In genomic region chr1:234373064-234373937, GRCh38 we compare ENCODE assay signal across 8 cellular contexts. TPM values are rescaled to one million over a fixed set of nuclear protein-coding genes. Genes with fewer than 3 reads are reported as not detected.
A peak's percentile ranks its signal among the peaks of the same experiment; 100 is the strongest.
DNase-seq lines count a peak whose midpoint lies in the region; ATAC-seq, FAIRE-seq and TF ChIP-seq lines count a peak whose summit lies in the region.

COA6 (plus strand) TSS chr1:234373456; CDS start chr1:234373467, 11 bp downstream.

- no peak within 1 kb of the TSS for H2BK15ac ChIP-seq in H1 (ENCODE audit: low read length)

- H3K4me1 Mint-ChIP-seq in memory B cell = peaks cover 26% of the 10 kb centered on the region

- H2BK5ac ChIP-seq in H1 (ENCODE audit: low read depth, low read length) = peak within 1 kb of the TSS; percentile 97

- no peaks in the 10 kb centered on the region; a peak in 1 of 7 replicates for H3K27me3 ChIP-seq in H1 (replicated peaks in 1 of 4; ENCODE audit: control insufficient read depth in 3 of 4, extremely low read depth in 1 of 4, insufficient read depth in 3 of 4, low read length in 3 of 4)

- no peak within 1 kb of the TSS for H2BK20ac ChIP-seq in H1 (ENCODE audit: low read length)

- no peaks in the 10 kb centered on the region for H3K27me3 Mint-ChIP-seq in memory B cell

- CTCF ChIA-PET in H1 (lab: Charles Lee; ENCODE audit: partially characterized antibody) = interaction anchor here (0.9 to 3.4 kb wide), 10 partner anchors 9 to 259 kb away, joined by 3 to 15 read pairs (median 4); no protein-coding TSS in a partner anchor

- H3K56ac ChIP-seq in H1 (replicated peaks; ENCODE audit: insufficient read length, low read depth, low read length) = peak within 1 kb of the TSS; percentile 89

- no peak within 1 kb of the TSS; the same call in 1 of the 2 replicates for H2BK12ac ChIP-seq in H1 (ENCODE audit: low read depth, low read length)

- H3K4me3 Mint-ChIP-seq in memory B cell = peak within 1 kb of the TSS; percentile 98

- ATAC-seq in GM21360 (IDR thresholded peaks at IDR 0.05; ENCODE audit: unreplicated experiment) (peak; percentile 89), memory B cell (ENCODE audit: low read depth) (peak; percentile 82)

- H2BK120ac ChIP-seq in H1 (replicated peaks; ENCODE audit: low read depth, low read length) = peak within 1 kb of the TSS; percentile 38

- DNase-seq in CMK (ENCODE audit: low read depth) = peak; percentile 95
- DNase-seq in HT1080 (ENCODE audit: low read depth) = peak; percentile 96
- peak; percentile 93 for DNase-seq in NOMO-1 treated with DMSO at 0.1 percent for 48 hours (lab: John Stamatoyannopoulos, UW; ENCODE audit: unreplicated experiment)
- peak; percentile 82 to 83 for DNase-seq in activated CD8-positive, alpha-beta memory T cell treated with anti-CD3 and anti-CD28 coated beads for 4 hours (ENCODE audit: low read depth in 2 of 2)
- peak; percentile 75 to 85 for DNase-seq in H1 (ENCODE audit: low read depth in 1 of 2, low spot score in 2 of 2)
- peak; percentile 87 to 92 for DNase-seq in memory B cell (ENCODE audit: low spot score in 2 of 2)
- DNase-seq in stimulated activated CD8-positive, alpha-beta memory T cell treated with anti-CD3 and anti-CD28 coated beads, Interleukin-12 subunit alpha, Interleukin-12 subunit beta, amount 100 ng/mL, for 24 hours (ENCODE audit: extremely low read depth) = peak; percentile 81

- peak within 1 kb of the TSS; percentile 77 to 96 (median 94) for H3K4me3 ChIP-seq in H1 (ENCODE audit: extremely low read depth in 1 of 4, insufficient read depth in 2 of 4, low read depth in 3 of 4, low read length in 4 of 4)

- TF ChIP-seq CTCF in H1 (IDR thresholded peaks at IDR 0.05; ENCODE audit: control extremely low read depth in 1 of 3, insufficient read depth in 1 of 3, low read depth in 1 of 3, low read length in 3 of 3) = no peak

- H3K4me1 ChIP-seq in H1 (replicated peaks in 1 of 4; ENCODE audit: control insufficient read depth in 3 of 4, insufficient read depth in 4 of 4, low read length in 3 of 4) = peaks cover 0 to 4% (median 1%) of the 10 kb centered on the region in 4 experiments; a peak in 3 of 7 replicates

- 2% methylated on average over 59 of the region's 62 CpGs; no CpG with 5 or more reads in 1 of the 2 experiments for WGBS in H1 (ENCODE audit: extremely low coverage in 1 of 2, insufficient coverage in 1 of 2, insufficient read length in 1 of 2, insufficient replicate concordance in 2 of 2, low coverage in 1 of 2, low lambda C conversion rate in 2 of 2, missing lambda C conversion rate in 1 of 2), 2 experiments

- peaks cover 6 to 25% (median 16%) of the 10 kb centered on the region in 4 experiments; a peak in 7 of 8 replicates for H3K36me3 ChIP-seq in H1 (ENCODE audit: control insufficient read depth in 2 of 4, insufficient read depth in 4 of 4, low read length in 3 of 4)

- peak within 1 kb of the TSS; percentile 93 for H4K8ac ChIP-seq in H1 (ENCODE audit: extremely low read depth, insufficient read depth, low read length)

- FAIRE-seq in H1 (lab: Jason Lieb, UNC) = no peak

- peak within 1 kb of the TSS; percentile 99 for H3K27ac Mint-ChIP-seq in memory B cell

- H3K18ac ChIP-seq in H1 (ENCODE audit: extremely low read depth, low read length) = peak within 1 kb of the TSS; percentile 93

- no peak for TF ChIP-seq RAD21 in H1 (IDR thresholded peaks at IDR 0.05 in 1 of 2, conservative IDR thresholded peaks at IDR 0.05 in 1 of 2; ENCODE audit: low read depth in 2 of 2, low read length in 2 of 2)

- peaks cover 0 to 12% of the 10 kb centered on the region in 2 experiments; a peak in 2 of 4 replicates for H3K79me2 ChIP-seq in H1 (ENCODE audit: control insufficient read depth in 1 of 2, insufficient read depth in 2 of 2, low read length in 2 of 2)

- H2AFZ ChIP-seq in H1 (ENCODE audit: low read length) = peak within 1 kb of the TSS; percentile 99

- H3K4me2 ChIP-seq in H1 (ENCODE audit: insufficient read depth in 1 of 2, low read depth in 2 of 2, low read length in 2 of 2) = peak within 1 kb of the TSS; percentile 66 to 70

- no peaks in the 10 kb centered on the region for H3K23me2 ChIP-seq in H1 (ENCODE audit: low read depth, low read length)

- H3K27ac ChIP-seq in H1 (ENCODE audit: low read depth, low read length) = peak within 1 kb of the TSS; percentile 85

- H3K4ac ChIP-seq in H1 (replicated peaks; ENCODE audit: insufficient read length, low read depth, low read length) = peak within 1 kb of the TSS; percentile 71

- peak in 1 of 2 experiments; percentile 90; a peak in 2 of 3 replicates for TF ChIP-seq POLR2A in H1 (IDR thresholded peaks at IDR 0.05; ENCODE audit: control extremely low read depth in 1 of 2, low read depth in 2 of 2, low read length in 2 of 2)

- no peak within 1 kb of the TSS for H2AK5ac ChIP-seq in H1 (ENCODE audit: low read depth, low read length)

- H3K9me3 Mint-ChIP-seq in memory B cell = no peaks in the 10 kb centered on the region

- H3K23ac ChIP-seq in H1 (ENCODE audit: insufficient read length) = no peak within 1 kb of the TSS

- no peaks in the 10 kb centered on the region for H4K20me1 ChIP-seq in H1 (replicated peaks in 1 of 2; ENCODE audit: control insufficient read depth in 1 of 2, insufficient read depth in 2 of 2, low read length in 2 of 2)

- H4K5ac ChIP-seq in H1 (ENCODE audit: insufficient read length, low read depth, low read length) = peak within 1 kb of the TSS; percentile 95

- H3K14ac ChIP-seq in H1 (ENCODE audit: insufficient read length) = no peak within 1 kb of the TSS

- no peak for TF ChIP-seq EP300 in H1 (IDR thresholded peaks at IDR 0.05; ENCODE audit: borderline replicate concordance in 1 of 2, low read depth in 2 of 2, low read length in 2 of 2)

- no peaks in the 10 kb centered on the region for H3K79me1 ChIP-seq in H1 (ENCODE audit: low read depth, low read length)

- POLR2A ChIA-PET in H1 (lab: Charles Lee; ENCODE audit: partially characterized antibody) = interaction anchor here (0.9 to 2.2 kb wide), 4 partner anchors 9 to 16 kb away, joined by 4 to 8 read pairs (median 6); no protein-coding TSS in a partner anchor

- peaks cover 22% of the 10 kb centered on the region for H3K36me3 Mint-ChIP-seq in memory B cell

- H4K91ac ChIP-seq in H1 (replicated peaks; ENCODE audit: insufficient read length, low read length) = peak within 1 kb of the TSS; percentile 94

- no peaks in the 10 kb centered on the region for H3K9me3 ChIP-seq in H1 (ENCODE audit: insufficient read depth in 2 of 2, low read depth in 1 of 2, low read length in 1 of 2)

- H3K9ac ChIP-seq in H1 (replicated peaks in 1 of 4; ENCODE audit: extremely low read depth in 1 of 4, low read depth in 3 of 4, low read length in 3 of 4) = peak within 1 kb of the TSS; percentile 73 to 89 (median 87)

TF ChIP-seq in H1, 55 proteins besides CTCF, POLR2A, EP300 and RAD21 (continues in another document):
- TF ChIP-seq SP4 (IDR thresholded peaks at IDR 0.05; ENCODE audit: low read length) (0 out of 2 replicates have a peak, but pooled peaks have one; percentile 35), SIN3A (conservative IDR thresholded peaks at IDR 0.05 in 1 of 2, IDR thresholded peaks at IDR 0.05 in 1 of 2; ENCODE audit: low read depth in 1 of 2, low read length in 2 of 2) (peak in 1 of 2 experiments; percentile 64; a peak in 2 of 4 replicates), KDM1A (IDR thresholded peaks at IDR 0.05; ENCODE audit: borderline replicate concordance, low read length) (peak; percentile 38; the same call in 1 of the 2 replicates), JUND (IDR thresholded peaks at IDR 0.05; ENCODE audit: low read length) (no peak), CREB1 (IDR thresholded peaks at IDR 0.05) (0 out of 2 replicates have a peak, but pooled peaks have one; percentile 10), KDM4A (IDR thresholded peaks at IDR 0.05; ENCODE audit: low read depth, low read length, severe bottlenecking) (peak; percentile 83), RBBP5 (IDR thresholded peaks at IDR 0.05; ENCODE audit: borderline replicate concordance, low read depth, low read length) (peak; percentile 65; the same call in 1 of the 2 replicates), MAX (IDR thresholded peaks at IDR 0.05) (peak; percentile 60), SIRT6 (IDR thresholded peaks at IDR 0.05; ENCODE audit: low read length) (no peak), KDM5A (IDR thresholded peaks at IDR 0.05; ENCODE audit: low read length) (peak; percentile 57; the same call in 1 of the 2 replicates), SAP30 (IDR thresholded peaks at IDR 0.05; ENCODE audit: insufficient read depth, insufficient replicate concordance, low read length) (no peak), SRF (IDR thresholded peaks at IDR 0.05; ENCODE audit: low read depth, low read length) (no peak), SP2 (IDR thresholded peaks at IDR 0.05; ENCODE audit: low read length) (peak; percentile 34; the same call in 1 of the 2 replicates), EGR1 (IDR thresholded peaks at IDR 0.05; ENCODE audit: borderline replicate concordance, low read depth, low read length) (peak; percentile 75; the same call in 1 of the 2 replicates), CHD2 (IDR thresholded peaks at IDR 0.05; ENCODE audit: low read length) (no peak), POLR2AphosphoS5 (IDR thresholded peaks at IDR 0.05; ENCODE audit: low read depth, low read length) (peak; percentile 81)
- TF ChIP-seq, protein P1, sequence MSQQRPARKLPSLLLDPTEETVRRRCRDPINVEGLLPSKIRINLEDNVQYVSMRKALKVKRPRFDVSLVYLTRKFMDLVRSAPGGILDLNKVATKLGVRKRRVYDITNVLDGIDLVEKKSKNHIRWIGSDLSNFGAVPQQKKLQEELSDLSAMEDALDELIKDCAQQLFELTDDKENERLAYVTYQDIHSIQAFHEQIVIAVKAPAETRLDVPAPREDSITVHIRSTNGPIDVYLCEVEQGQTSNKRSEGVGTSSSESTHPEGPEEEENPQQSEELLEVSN (IDR thresholded peaks at IDR 0.05) = 0 out of 2 replicates have a peak, but pooled peaks have one; percentile 48

RNA-seq across cellular contexts. Expression of gene COA6, which starts in this region (rescaled TPM):
- 88.6 and 101 TPM in 2 replicates for total RNA-seq in HT1080 (2014; rRNA removed; shearing (Covaris generic))
- 88.0 and 96.0 TPM in 2 replicates for polyA plus RNA-seq in HT1080 (2015; cell fraction: cytosol; rRNA removed)
- polyA plus RNA-seq in HT1080 (2015; cell fraction: nucleus; rRNA removed) = 33.5 and 44.7 TPM in 2 replicates
- 40.4 and 44.9 TPM in 2 replicates for total RNA-seq in H1 (2021; fragmentation: NEBNext Ultra II Directional; extraction: Animal tissue kit (Norgen Biotek cat#: 25700))
- polyA plus RNA-seq in H1 (2011; rRNA removed) = 22.9 and 24.9 TPM in 2 replicates
- 34.5 TPM for polyA plus RNA-seq in H1 (2011; cell fraction: cytosol; rRNA removed)
- polyA plus RNA-seq in H1 (2011; cell fraction: nucleus; rRNA removed) = 15.4 TPM
- polyA plus RNA-seq in H1 (2012, experiment 1 of 2) = 31.6 to 43.1 TPM (median 32.7 TPM) in 4 replicates
- 27.9 TPM for polyA plus RNA-seq in H1 (2012, experiment 2 of 2)
- 47.9 TPM for polyA plus RNA-seq in H1 (2013, experiment 1 of 2)
- 44.7 TPM for polyA plus RNA-seq in H1 (2013, experiment 2 of 2)
- 2.7 and 3.4 TPM in 2 replicates for polyA minus RNA-seq in H1 (2011; rRNA and poly(A)+ RNA removed)
- polyA minus RNA-seq in H1 (2011; cell fraction: cytosol; rRNA and poly(A)+ RNA removed) = 17.0 TPM
- 14.4 TPM for polyA minus RNA-seq in H1 (2011; cell fraction: nucleus; rRNA and poly(A)+ RNA removed)

Comparison
In these comparisons a context has a peak if more than half of its experiments do, and no peak if none do; other contexts are left out.
1. Peak in every context shown above with its lines: DNase-seq, ATAC-seq, H3K4me3 ChIP-seq and H3K27ac ChIP-seq.